ENCODE assay signal across 8 cellular contexts in the genomic region with DNA sequence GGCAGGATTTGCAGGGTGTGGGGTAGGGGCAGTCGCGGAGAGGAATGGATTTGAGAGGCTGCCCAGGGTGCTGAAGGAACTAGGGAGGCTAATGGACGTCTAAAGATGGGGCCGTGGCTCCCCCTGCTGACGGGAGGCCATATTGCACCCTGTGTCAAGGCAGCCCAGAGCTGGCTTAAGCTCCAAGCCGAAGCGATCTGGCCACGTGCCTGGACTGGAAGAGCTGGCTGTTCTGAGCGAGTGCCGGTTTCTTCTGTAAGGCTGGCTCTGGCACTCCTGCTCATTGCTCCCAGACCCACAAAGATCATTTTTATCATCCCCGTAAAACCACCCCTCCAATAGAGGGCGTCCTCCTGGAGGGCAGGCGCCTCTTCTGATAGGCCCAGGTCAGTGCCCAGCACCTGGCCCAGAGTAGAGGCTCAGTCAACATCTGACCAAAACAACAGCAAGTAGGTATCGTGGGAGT. TPM values are rescaled to one million over a fixed set of nuclear protein-coding genes. Genes with fewer than 3 reads are reported as not detected.
A peak's percentile ranks its signal among the peaks of the same experiment; 100 is the strongest.
DNase-seq lines count a peak whose midpoint lies in the region; ATAC-seq, FAIRE-seq and TF ChIP-seq lines count a peak whose summit lies in the region.

No MANE protein-coding gene starts in this region.

- no peak for ATAC-seq in HG03095 (IDR thresholded peaks at IDR 0.05; ENCODE audit: unreplicated experiment)

- H3K4me1 Mint-ChIP-seq in activated T-helper 2 cell treated with anti-CD3 and anti-CD28 coated beads, Interferon-gamma antibody, Interleukin-2, Interleukin-4, amounts not matched to agents 10 μg/mL and 5 μg/mL and 100 μg/mL, durations not matched to agents 14 hours and 24 hours and 36 hours (ENCODE audit: low read depth) = peaks cover 6% of the 10 kb centered on the region

- H3K36me3 ChIP-seq in neutrophil = no peaks in the 10 kb centered on the region

- intact Hi-C loops in activated T-helper 2 cell treated with anti-CD3 and anti-CD28 coated beads, Interferon-gamma antibody, Interleukin-2, Interleukin-4, amounts not matched to agents 10 μg/mL and 5 μg/mL and 100 μg/mL, durations not matched to agents 14 hours and 24 hours and 36 hours (cut with micrococcal nuclease) = loop anchor here (1.0 to 10.0 kb wide), 5 partner anchors 113 to 726 kb away; no protein-coding TSS in a partner anchor

- H3K27ac Mint-ChIP-seq in activated T-helper 2 cell treated with anti-CD3 and anti-CD28 coated beads, Interferon-gamma antibody, Interleukin-2, Interleukin-4, amounts not matched to agents 10 μg/mL and 5 μg/mL and 100 μg/mL, durations not matched to agents 14 hours and 24 hours and 36 hours = no peak overlapping the region

- TF ChIP-seq POLR2A in GM12892 (IDR thresholded peaks at IDR 0.05; ENCODE audit: low read depth, low read length) = no peak

- H3K4me3 ChIP-seq in Jurkat, Clone E6-1 (ENCODE audit: low read length) = no peak overlapping the region
- H3K4me3 ChIP-seq in fibroblast of villous mesenchyme (ENCODE audit: low read depth, low read length) (no peak overlapping the region), neutrophil (ENCODE audit: low read depth in 1 of 2, low read length in 1 of 2) (no peak overlapping the region)

- H3K4me1 ChIP-seq in neutrophil (ENCODE audit: control insufficient read depth in 1 of 2, insufficient read depth in 1 of 2, low read depth in 1 of 2, low read length in 1 of 2) = no peaks in the 10 kb centered on the region

- no peak for DNase-seq in GM12892 (ENCODE audit: insufficient read length)
- DNase-seq in Jurkat, Clone E6-1 (ENCODE audit: low read depth, low spot score) = peak; percentile 39
- peak; percentile 83 for DNase-seq in RPMI8226
- peak; percentile 51 for DNase-seq in activated T-helper 2 cell treated with anti-CD3 and anti-CD28 coated beads, Interferon-gamma antibody, Interleukin-2, Interleukin-4, amounts not matched to agents 10 μg/mL and 5 μg/mL and 100 μg/mL, durations not matched to agents 14 hours and 24 hours and 36 hours (ENCODE audit: low spot score)
- peak; percentile 64 for DNase-seq in fibroblast of villous mesenchyme (ENCODE audit: low read depth)
- peak; percentile 48 for DNase-seq in stromal cell of bone marrow (ENCODE audit: low read depth)

- no peak overlapping the region for H3K27ac ChIP-seq in neutrophil

- peaks cover 56% of the 10 kb centered on the region for H3K27me3 ChIP-seq in neutrophil

- H3K36me3 Mint-ChIP-seq in activated T-helper 2 cell treated with anti-CD3 and anti-CD28 coated beads, Interferon-gamma antibody, Interleukin-2, Interleukin-4, amounts not matched to agents 10 μg/mL and 5 μg/mL and 100 μg/mL, durations not matched to agents 14 hours and 24 hours and 36 hours (ENCODE audit: low read depth) = no peaks in the 10 kb centered on the region

- no peaks in the 10 kb centered on the region for H3K9me3 ChIP-seq in neutrophil

- peaks cover 19% of the 10 kb centered on the region for H3K27me3 Mint-ChIP-seq in activated T-helper 2 cell treated with anti-CD3 and anti-CD28 coated beads, Interferon-gamma antibody, Interleukin-2, Interleukin-4, amounts not matched to agents 10 μg/mL and 5 μg/mL and 100 μg/mL, durations not matched to agents 14 hours and 24 hours and 36 hours (ENCODE audit: low read depth)

- peak overlapping the region; percentile 74 for H3K4me3 Mint-ChIP-seq in activated T-helper 2 cell treated with anti-CD3 and anti-CD28 coated beads, Interferon-gamma antibody, Interleukin-2, Interleukin-4, amounts not matched to agents 10 μg/mL and 5 μg/mL and 100 μg/mL, durations not matched to agents 14 hours and 24 hours and 36 hours (ENCODE audit: low read depth)

- TF ChIP-seq CTCF in fibroblast of villous mesenchyme (IDR thresholded peaks at IDR 0.05; ENCODE audit: insufficient read depth, low read depth, low read length) (peak; percentile 66), neutrophil (IDR thresholded peaks at IDR 0.05) (peak; percentile 76)

- peak; percentile 78 for FAIRE-seq in GM12892 (lab: Jason Lieb, UNC)

- no peaks in the 10 kb centered on the region for H3K9me3 Mint-ChIP-seq in activated T-helper 2 cell treated with anti-CD3 and anti-CD28 coated beads, Interferon-gamma antibody, Interleukin-2, Interleukin-4, amounts not matched to agents 10 μg/mL and 5 μg/mL and 100 μg/mL, durations not matched to agents 14 hours and 24 hours and 36 hours

RNA-seq across cellular contexts. Expression of a gene that starts 5.6 kb away (rescaled TPM):
- polyA plus RNA-seq in GM12892 (2012; ENCODE audit: missing spikeins) = 2.3 TPM
- 1.9 TPM for polyA plus RNA-seq in Jurkat, Clone E6-1 (2012; ENCODE audit: insufficient read depth, insufficient read length)
- total RNA-seq in activated T-helper 2 cell treated with anti-CD3 and anti-CD28 coated beads, Interferon-gamma antibody, Interleukin-2, Interleukin-4, amounts not matched to agents 10 μg/mL and 5 μg/mL and 100 μg/mL, durations not matched to agents 14 hours and 24 hours and 36 hours = 0.18 and 0.43 TPM in 2 replicates
- total RNA-seq in fibroblast of villous mesenchyme = under 0.01 and 0.32 TPM in 2 replicates

RNA-seq across cellular contexts. Expression of a gene that starts 19.8 kb away (rescaled TPM):
- polyA plus RNA-seq in GM12892 (2012; ENCODE audit: missing spikeins) = 1.8 TPM
- 3.1 TPM for polyA plus RNA-seq in Jurkat, Clone E6-1 (2012; ENCODE audit: insufficient read depth, insufficient read length)
- 2.2 and 2.5 TPM in 2 replicates for total RNA-seq in activated T-helper 2 cell treated with anti-CD3 and anti-CD28 coated beads, Interferon-gamma antibody, Interleukin-2, Interleukin-4, amounts not matched to agents 10 μg/mL and 5 μg/mL and 100 μg/mL, durations not matched to agents 14 hours and 24 hours and 36 hours
- total RNA-seq in fibroblast of villous mesenchyme = 9.1 and 12.2 TPM in 2 replicates

RNA-seq across cellular contexts. Expression of a gene that starts 21.0 kb away (rescaled TPM):
- polyA plus RNA-seq in GM12892 (2012; ENCODE audit: missing spikeins) = not detected
- polyA plus RNA-seq in Jurkat, Clone E6-1 (2012; ENCODE audit: insufficient read depth, insufficient read length) = 7.7 TPM
- total RNA-seq in activated T-helper 2 cell treated with anti-CD3 and anti-CD28 coated beads, Interferon-gamma antibody, Interleukin-2, Interleukin-4, amounts not matched to agents 10 μg/mL and 5 μg/mL and 100 μg/mL, durations not matched to agents 14 hours and 24 hours and 36 hours = 0.11 and 0.16 TPM in 2 replicates
- total RNA-seq in fibroblast of villous mesenchyme = under 0.01 TPM in 1 of 2 replicates, not detected in the other

RNA-seq across cellular contexts. Expression of a gene that starts 56.2 kb away (rescaled TPM):
- polyA plus RNA-seq in GM12892 (2012; ENCODE audit: missing spikeins) = 65.0 TPM
- 189 TPM for polyA plus RNA-seq in Jurkat, Clone E6-1 (2012; ENCODE audit: insufficient read depth, insufficient read length)
- 154 TPM in 2 replicates for total RNA-seq in activated T-helper 2 cell treated with anti-CD3 and anti-CD28 coated beads, Interferon-gamma antibody, Interleukin-2, Interleukin-4, amounts not matched to agents 10 μg/mL and 5 μg/mL and 100 μg/mL, durations not matched to agents 14 hours and 24 hours and 36 hours
- 105 and 127 TPM in 2 replicates for total RNA-seq in fibroblast of villous mesenchyme

RNA-seq across cellular contexts. Expression of a gene that starts 56.7 kb away (rescaled TPM):
- 0.47 TPM for polyA plus RNA-seq in GM12892 (2012; ENCODE audit: missing spikeins)
- polyA plus RNA-seq in Jurkat, Clone E6-1 (2012; ENCODE audit: insufficient read depth, insufficient read length) = 3.4 TPM
- total RNA-seq in activated T-helper 2 cell treated with anti-CD3 and anti-CD28 coated beads, Interferon-gamma antibody, Interleukin-2, Interleukin-4, amounts not matched to agents 10 μg/mL and 5 μg/mL and 100 μg/mL, durations not matched to agents 14 hours and 24 hours and 36 hours = 8.8 and 10.1 TPM in 2 replicates
- 15.5 and 19.3 TPM in 2 replicates for total RNA-seq in fibroblast of villous mesenchyme
